Comparison of ENCODE assay signal across 18 cellular contexts in genomic region chr3:195040094-195040493, GRCh38.
DNase-seq lines count a peak whose midpoint lies in the region; ATAC-seq and TF ChIP-seq lines count a peak whose summit lies in the region.
"Had no signal": no experiment of that assay in that cellular context is flagged by ENCODE, and none has a peak within 500 bp of the region (broad histone marks: within the 10 kb centered on the region; RNA-seq: fewer than 3 reads in every experiment).

No MANE protein-coding gene starts in this region.

- no peaks in the 10 kb centered on the region for H3K36me3 Mint-ChIP-seq in activated CD8-positive, alpha-beta T cell treated with anti-CD3 and anti-CD28 coated beads for 36 hours (ENCODE audit: low read depth)
- H3K36me3 Mint-ChIP-seq in activated CD8-positive, alpha-beta T cell treated with anti-CD3 and anti-CD28 coated beads, Interleukin-2, amount 10 ng/mL, durations not matched to agents 7 days and 5 days (ENCODE audit: low read depth), result no peaks in the 10 kb centered on the region

- peaks cover 2% of the 10 kb centered on the region for H3K27me3 Mint-ChIP-seq in activated CD8-positive, alpha-beta T cell treated with anti-CD3 and anti-CD28 coated beads for 36 hours
- H3K27me3 Mint-ChIP-seq in activated CD8-positive, alpha-beta T cell treated with anti-CD3 and anti-CD28 coated beads, Interleukin-2, amount 10 ng/mL, durations not matched to agents 7 days and 5 days (ENCODE audit: low read depth), result peaks cover 9% of the 10 kb centered on the region

- TF ChIP-seq POLR2A in Peyer's patch (IDR thresholded peaks at IDR 0.05), result no peak

- H3K4me1 ChIP-seq in Peyer's patch, result no peaks in the 10 kb centered on the region
- H3K4me1 ChIP-seq in left lung, result peaks cover 0 to 6% of the 10 kb centered on the region in 2 donors
- no peaks in the 10 kb centered on the region for H3K4me1 ChIP-seq in SJCRH30
- H3K4me1 ChIP-seq: parathyroid adenoma, tibial nerve had no signal

- POLR2A ChIA-PET in activated CD8-positive, alpha-beta T cell treated with anti-CD3 and anti-CD28 coated beads for 36 hours (lab: Charles Lee), result interaction anchor here (1.2 kb wide), 1 partner anchor 10 kb away, joined by 4 read pairs; no protein-coding TSS in a partner anchor
- POLR2A ChIA-PET in activated CD8-positive, alpha-beta T cell treated with anti-CD3 and anti-CD28 coated beads, Interleukin-2, amount 10 ng/mL, durations not matched to agents 7 days and 5 days (lab: Charles Lee), result no interaction called here

- H3K4me3 ChIP-seq in Peyer's patch, result no peak overlapping the region
- no peak overlapping the region for H3K4me3 ChIP-seq in left lung
- H3K4me3 ChIP-seq in SJCRH30, result no peak overlapping the region
- H3K4me3 ChIP-seq: spleen, tibial nerve had no signal

- no peak for DNase-seq in activated CD8-positive, alpha-beta T cell treated with anti-CD3 and anti-CD28 coated beads for 36 hours
- DNase-seq in activated CD8-positive, alpha-beta T cell treated with anti-CD3 and anti-CD28 coated beads, Interleukin-2, amount 10 ng/mL, durations not matched to agents 7 days and 5 days, result no peak
- DNase-seq in Peyer's patch (peak in 2 of 3 donors; percentile 31 to 49), left lung (peak; percentile 79 to 89), left colon (no peak), SJCRH30 (no peak), OCI-M1 (lab: John Stamatoyannopoulos, UW) (no peak)
- DNase-seq: activated gamma-delta T cell treated with Interleukin-2 at 50 U/mL for 16 hours, C1 segment of cervical spinal cord, NCI-H1436 treated with DMSO at 0.1 percent for 48 hours, NCI-H446, spleen, SW 1271, WERI-Rb-1 had no signal

- H3K27me3 ChIP-seq in Peyer's patch (no peaks in the 10 kb centered on the region), left lung (no peaks in the 10 kb centered on the region), SJCRH30 (no peaks in the 10 kb centered on the region)
- H3K27me3 ChIP-seq: spleen had no signal

- no peak overlapping the region for H3K4me3 Mint-ChIP-seq in activated CD8-positive, alpha-beta T cell treated with anti-CD3 and anti-CD28 coated beads for 36 hours
- no peak overlapping the region for H3K4me3 Mint-ChIP-seq in activated CD8-positive, alpha-beta T cell treated with anti-CD3 and anti-CD28 coated beads, Interleukin-2, amount 10 ng/mL, durations not matched to agents 7 days and 5 days

- CTCF ChIA-PET in activated CD8-positive, alpha-beta T cell treated with anti-CD3 and anti-CD28 coated beads for 36 hours (lab: Charles Lee), result interaction anchor here (1.2 to 1.3 kb wide), 2 partner anchors 38 to 67 kb away, joined by 3 to 4 read pairs; no protein-coding TSS in a partner anchor
- CTCF ChIA-PET in activated CD8-positive, alpha-beta T cell treated with anti-CD3 and anti-CD28 coated beads, Interleukin-2, amount 10 ng/mL, durations not matched to agents 7 days and 5 days (lab: Charles Lee), result no interaction called here

- intact Hi-C loops in activated CD8-positive, alpha-beta T cell treated with anti-CD3 and anti-CD28 coated beads for 36 hours (cut with micrococcal nuclease), result no loop called here
- intact Hi-C loops in left lung (cut with DNase I) (no loop called here), left colon (cut with DNase I, micrococcal nuclease) (no loop called here)

- TF ChIP-seq CTCF in activated CD8-positive, alpha-beta T cell treated with anti-CD3 and anti-CD28 coated beads for 36 hours (IDR thresholded peaks at IDR 0.05), result no peak
- TF ChIP-seq CTCF in Peyer's patch (IDR thresholded peaks at IDR 0.05), result no peak
- no peak for TF ChIP-seq CTCF in left lung (IDR thresholded peaks at IDR 0.05)

- ATAC-seq in activated CD8-positive, alpha-beta T cell treated with anti-CD3 and anti-CD28 coated beads for 36 hours, result peak; percentile 27
- ATAC-seq in activated CD8-positive, alpha-beta T cell treated with anti-CD3 and anti-CD28 coated beads, Interleukin-2, amount 10 ng/mL, durations not matched to agents 7 days and 5 days, result no peak
- peak; percentile 60 for ATAC-seq in left lung
- ATAC-seq in left colon, result no peak
- no peak for ATAC-seq in HG02840 (IDR thresholded peaks at IDR 0.05; ENCODE audit: low FRiP score, unreplicated experiment)

- no peak overlapping the region for H3K27ac Mint-ChIP-seq in activated CD8-positive, alpha-beta T cell treated with anti-CD3 and anti-CD28 coated beads for 36 hours
- H3K27ac Mint-ChIP-seq in activated CD8-positive, alpha-beta T cell treated with anti-CD3 and anti-CD28 coated beads, Interleukin-2, amount 10 ng/mL, durations not matched to agents 7 days and 5 days, result no peak overlapping the region

- no peaks in the 10 kb centered on the region for H3K9me3 ChIP-seq in Peyer's patch
- H3K9me3 ChIP-seq in left lung, result no peaks in the 10 kb centered on the region
- H3K9me3 ChIP-seq in SJCRH30 (replicated peaks), result no peaks in the 10 kb centered on the region

- H3K4me1 Mint-ChIP-seq in activated CD8-positive, alpha-beta T cell treated with anti-CD3 and anti-CD28 coated beads for 36 hours (ENCODE audit: low read depth), result no peaks in the 10 kb centered on the region
- H3K4me1 Mint-ChIP-seq in activated CD8-positive, alpha-beta T cell treated with anti-CD3 and anti-CD28 coated beads, Interleukin-2, amount 10 ng/mL, durations not matched to agents 7 days and 5 days (ENCODE audit: low read depth), result no peaks in the 10 kb centered on the region

- H3K27ac ChIP-seq in Peyer's patch (no peak overlapping the region), left lung (no peak overlapping the region), SJCRH30 (no peak overlapping the region)
- H3K27ac ChIP-seq: KMS-11, parathyroid adenoma, tibial nerve, WERI-Rb-1 had no signal

- H3K36me3 ChIP-seq in Peyer's patch (no peaks in the 10 kb centered on the region), left lung (no peaks in the 10 kb centered on the region), SJCRH30 (no peaks in the 10 kb centered on the region)
- H3K36me3 ChIP-seq: spleen, tibial nerve, WERI-Rb-1 had no signal

- H3K9me3 Mint-ChIP-seq in activated CD8-positive, alpha-beta T cell treated with anti-CD3 and anti-CD28 coated beads for 36 hours, result no peaks in the 10 kb centered on the region
- H3K9me3 Mint-ChIP-seq in activated CD8-positive, alpha-beta T cell treated with anti-CD3 and anti-CD28 coated beads, Interleukin-2, amount 10 ng/mL, durations not matched to agents 7 days and 5 days (ENCODE audit: insufficient read depth), result no peaks in the 10 kb centered on the region

Comparison
In these comparisons a context has a peak if more than half of its experiments do, and no peak if none do; other contexts are left out.
1. ATAC-seq: peak in activated CD8-positive, alpha-beta T cell treated with anti-CD3 and anti-CD28 coated beads for 36 hours (single experiment) and left lung (single experiment); none in activated CD8-positive, alpha-beta T cell treated with anti-CD3 and anti-CD28 coated beads, Interleukin-2, amount 10 ng/mL, durations not matched to agents 7 days and 5 days (single experiment), left colon (single experiment) and HG02840 (single experiment).
2. DNase-seq: peak in Peyer's patch (2 of 3) and left lung (2 of 2); none in activated CD8-positive, alpha-beta T cell treated with anti-CD3 and anti-CD28 coated beads for 36 hours (single experiment), activated CD8-positive, alpha-beta T cell treated with anti-CD3 and anti-CD28 coated beads, Interleukin-2, amount 10 ng/mL, durations not matched to agents 7 days and 5 days (single experiment), left colon (0 of 2), SJCRH30 (0 of 2) and OCI-M1 (single experiment).